ENCODE assay signal across 8 cellular contexts in genomic region chr19:42075364-42075615, GRCh38. TPM values are rescaled to one million over a fixed set of nuclear protein-coding genes. Genes with fewer than 3 reads are reported as not detected.
DNase-seq lines count a peak whose midpoint lies in the region; ATAC-seq and TF ChIP-seq lines count a peak whose summit lies in the region.

No MANE protein-coding gene starts in this region.

- CTCF ChIA-PET in GM10248 (lab: Yijun Ruan, JAX), result no interaction called here

- POLR2A ChIA-PET in GM10248 (lab: Yijun Ruan, JAX), result no interaction called here

- peak overlapping the region; percentile 99 for H3K9ac ChIP-seq in duodenal mucosa (ENCODE audit: low read depth in 1 of 2, low read length in 2 of 2)

- TF ChIP-seq CTCF in GM10248 (IDR thresholded peaks at IDR 0.05; ENCODE audit: control extremely low read depth, extremely low read depth, low read depth, missing control alignments) (no peak), natural killer cell (IDR thresholded peaks at IDR 0.05) (no peak)

- peak overlapping the region; percentile 86 to 92 for H3K4me3 ChIP-seq in duodenal mucosa (ENCODE audit: low read depth in 1 of 2, low read length in 2 of 2)

- peak overlapping the region; percentile 100 for H3K27ac Mint-ChIP-seq in natural killer cell

- peaks cover 0 to 12% of the 10 kb centered on the region in 2 donors for H3K27me3 Mint-ChIP-seq in natural killer cell (ENCODE audit: low read depth in 2 of 2)

- no peaks in the 10 kb centered on the region for H3K9me3 Mint-ChIP-seq in natural killer cell

- peaks cover 14 to 18% of the 10 kb centered on the region in 2 donors for H3K4me1 ChIP-seq in duodenal mucosa (ENCODE audit: control insufficient read depth in 1 of 2, insufficient read depth in 2 of 2, low read length in 2 of 2)

- no peaks in the 10 kb centered on the region for H3K27me3 ChIP-seq in duodenal mucosa (ENCODE audit: control insufficient read depth in 1 of 2, insufficient read depth in 2 of 2, low read length in 2 of 2)

- peak overlapping the region; percentile 96 for H3K27ac ChIP-seq in duodenal mucosa (ENCODE audit: low read depth, low read length)

- H3K4me1 Mint-ChIP-seq in natural killer cell, result peaks cover 35 to 39% of the 10 kb centered on the region in 2 donors

- intact Hi-C loops in natural killer cell (cut with micrococcal nuclease), result no loop called here

- H3K4me3 Mint-ChIP-seq in natural killer cell, result peak overlapping the region; percentile 98

- H3K36me3 ChIP-seq in duodenal mucosa (ENCODE audit: control insufficient read depth in 1 of 2, insufficient read depth in 2 of 2, low read length in 2 of 2), result peaks cover 18 to 21% of the 10 kb centered on the region in 2 donors

- no peaks in the 10 kb centered on the region for H3K9me3 ChIP-seq in duodenal mucosa (ENCODE audit: control insufficient read depth in 1 of 2, low read length in 2 of 2)

- no peak for ATAC-seq in natural killer cell
- ATAC-seq in GM19455 (IDR thresholded peaks at IDR 0.05; ENCODE audit: unreplicated experiment), result no peak

- no peaks in the 10 kb centered on the region for H3K36me3 Mint-ChIP-seq in natural killer cell

- DNase-seq in GM10248 (ENCODE audit: extremely low spot score), result peak; percentile 48
- DNase-seq in MV-4-11 (lab: John Stamatoyannopoulos, UW), result peak; percentile 46
- no peak for DNase-seq in natural killer cell
- DNase-seq in mesenteric fat pad (ENCODE audit: low spot score), result no peak
- no peak for DNase-seq in superior temporal gyrus (ENCODE audit: extremely low spot score)
- DNase-seq in HT-29 (ENCODE audit: low spot score), result no peak

RNA-seq across cellular contexts. Expression of gene ZNF574, which starts 0.7 kb away (rescaled TPM):
- total RNA-seq in natural killer cell (10 to 100 TPM; 21.6 to 23.7 (median 23.1) TPM), mesenteric fat pad (8.9 TPM)
- total RNA-seq in HT-29 (2014; rRNA removed; shearing (Covaris generic)), result 44.5 and 48.5 TPM in 2 replicates

RNA-seq across cellular contexts. Expression of gene GRIK5, which starts 5.3 kb away (rescaled TPM):
- 1 to 10 TPM in 1 of 3 donors, under 1 TPM in 1, not detected in 1; 0.31 to 2.1 TPM for total RNA-seq in natural killer cell
- 0.80 TPM for total RNA-seq in mesenteric fat pad
- 0.21 TPM in 1 of 2 replicates, not detected in the other for total RNA-seq in HT-29 (2014; rRNA removed; shearing (Covaris generic))

RNA-seq across cellular contexts. Expression of gene POU2F2, which starts 57.0 kb away (rescaled TPM):
- total RNA-seq in natural killer cell (10 to 100 TPM; 27.3 to 40.8 (median 29.3) TPM), mesenteric fat pad (2.7 TPM)
- 0.03 and 0.44 TPM in 2 replicates for total RNA-seq in HT-29 (2014; rRNA removed; shearing (Covaris generic))

Comparison
In these comparisons a context has a peak if more than half of its experiments do, and no peak if none do; other contexts are left out.
1. DNase-seq: peak in GM10248 (single experiment) and MV-4-11 (single experiment); none in natural killer cell (single experiment), mesenteric fat pad (single experiment), superior temporal gyrus (single experiment) and HT-29 (single experiment).